Comparison of ENCODE assay signal across 8 cellular contexts in the genomic region with DNA sequence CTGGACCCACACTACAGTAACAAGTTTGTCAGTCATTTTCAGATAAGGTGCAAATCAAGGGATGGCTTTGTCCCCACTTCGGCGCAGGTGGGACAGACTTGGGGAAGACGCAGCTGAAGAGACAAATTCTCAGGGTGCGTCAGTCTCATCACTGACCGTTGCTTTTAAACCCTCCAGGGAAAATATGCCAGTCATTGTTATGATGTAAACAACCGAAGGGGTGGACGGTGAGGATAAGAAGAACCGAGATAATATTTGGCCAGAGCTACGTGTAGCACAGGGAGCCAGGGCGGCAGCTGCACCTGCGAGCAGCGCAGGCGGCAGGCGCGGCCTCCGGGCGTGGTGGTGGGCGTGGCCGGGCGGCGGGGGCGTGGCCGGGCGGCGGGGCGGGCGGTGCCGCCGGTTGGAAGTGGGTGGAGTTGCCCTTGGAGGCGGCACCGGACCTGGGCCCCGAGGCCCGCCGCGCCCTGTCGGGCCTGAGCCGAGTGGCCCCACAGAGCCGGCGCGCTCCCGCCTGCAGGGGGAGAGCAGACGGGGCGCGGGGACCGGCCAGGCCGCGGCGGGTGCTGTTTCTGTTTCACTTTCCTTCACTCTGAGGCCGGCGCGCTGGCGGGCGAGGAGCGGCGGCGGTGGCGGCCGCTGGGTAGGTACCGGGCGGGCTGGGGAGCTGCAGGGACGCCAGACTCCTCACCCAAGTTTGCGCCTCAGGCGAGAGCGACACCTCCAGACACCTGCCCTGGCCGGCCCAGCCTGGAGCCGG. TPM values are rescaled to one million over a fixed set of nuclear protein-coding genes. Genes with fewer than 3 reads are reported as not detected.
DNase-seq lines count a peak whose midpoint lies in the region; ATAC-seq, FAIRE-seq and TF ChIP-seq lines count a peak whose summit lies in the region.

TSS of gene PCGF5 (plus strand) at position 470 of the 760 bp plus-strand sequence. CDS start 2,209 bp downstream, outside the sequence.

- DNase-seq in AG09319 (ENCODE audit: extremely low read depth, low read depth), result peak; percentile 75
- peak; percentile 86 for DNase-seq in NCI-H226
- DNase-seq in activated CD4-positive, CD25-positive, alpha-beta regulatory T cell treated with anti-CD3 and anti-CD28 coated beads, Interleukin-2, amount 50 U/mL, for 72 hours, result peak; percentile 96
- peak; percentile 60 for DNase-seq in cerebellar cortex (ENCODE audit: low spot score)
- peak; percentile 98 for DNase-seq in kidney
- DNase-seq in stimulated activated CD4-positive, alpha-beta T cell treated with anti-CD3 and anti-CD28 coated beads, Interleukin-15, amount 100 ng/mL, for 1 hour (ENCODE audit: low read depth in 1 of 2, low spot score in 1 of 2), result peak; percentile 89 to 91

- FAIRE-seq in kidney (lab: Jason Lieb, UNC), result no peak

- no peaks in the 10 kb centered on the region for H3K36me3 ChIP-seq in kidney (ENCODE audit: control insufficient read depth in 1 of 2, insufficient read depth in 2 of 2, low read length in 2 of 2)

- TF ChIP-seq CTCF in AG09319 (IDR thresholded peaks at IDR 0.05; ENCODE audit: low read depth, low read length) (no peak; the same call in 1 of the 2 replicates), kidney (IDR thresholded peaks at IDR 0.05; ENCODE audit: borderline replicate concordance, extremely low read depth, insufficient read depth) (peak; percentile 33)

- intact Hi-C loops in kidney (cut with DNase I), result no loop called here

- H3K9ac ChIP-seq in kidney (ENCODE audit: low read length in 2 of 2), result peak within 1 kb of the TSS; percentile 68 to 90

- H3K4me1 ChIP-seq in kidney (ENCODE audit: control insufficient read depth in 1 of 2, insufficient read depth in 1 of 2, low read depth in 1 of 2, low read length in 2 of 2), result peaks cover 0 to 18% of the 10 kb centered on the region in 2 donors

- peak; percentile 69 for ATAC-seq in GM18870 (IDR thresholded peaks at IDR 0.05; ENCODE audit: unreplicated experiment)
- ATAC-seq in HG03108 (IDR thresholded peaks at IDR 0.05; ENCODE audit: unreplicated experiment), result peak; percentile 95

- H3K27ac ChIP-seq in kidney (ENCODE audit: low read depth in 2 of 2, low read length in 2 of 2), result peak within 1 kb of the TSS; percentile 87 to 90

- H3K9me3 ChIP-seq in kidney (ENCODE audit: control insufficient read depth in 1 of 2, low read length in 2 of 2), result no peaks in the 10 kb centered on the region

- H3K4me3 ChIP-seq in kidney (ENCODE audit: low read length in 2 of 2), result peak within 1 kb of the TSS; percentile 83 to 91

RNA-seq across cellular contexts. Expression of gene PCGF5, which starts in this region (rescaled TPM):
- total RNA-seq in kidney, result 49.1 TPM
- 26.8 TPM for polyA plus RNA-seq in kidney (ENCODE audit: insufficient read depth, low read depth, low replicate concordance)

Comparison
In these comparisons a context has a peak if more than half of its experiments do, and no peak if none do; other contexts are left out.
1. Peak in every context shown above with its lines: DNase-seq, ATAC-seq, H3K4me3 ChIP-seq and H3K27ac ChIP-seq.